19 cellular contexts compared by ENCODE assay signal in the genomic region with DNA sequence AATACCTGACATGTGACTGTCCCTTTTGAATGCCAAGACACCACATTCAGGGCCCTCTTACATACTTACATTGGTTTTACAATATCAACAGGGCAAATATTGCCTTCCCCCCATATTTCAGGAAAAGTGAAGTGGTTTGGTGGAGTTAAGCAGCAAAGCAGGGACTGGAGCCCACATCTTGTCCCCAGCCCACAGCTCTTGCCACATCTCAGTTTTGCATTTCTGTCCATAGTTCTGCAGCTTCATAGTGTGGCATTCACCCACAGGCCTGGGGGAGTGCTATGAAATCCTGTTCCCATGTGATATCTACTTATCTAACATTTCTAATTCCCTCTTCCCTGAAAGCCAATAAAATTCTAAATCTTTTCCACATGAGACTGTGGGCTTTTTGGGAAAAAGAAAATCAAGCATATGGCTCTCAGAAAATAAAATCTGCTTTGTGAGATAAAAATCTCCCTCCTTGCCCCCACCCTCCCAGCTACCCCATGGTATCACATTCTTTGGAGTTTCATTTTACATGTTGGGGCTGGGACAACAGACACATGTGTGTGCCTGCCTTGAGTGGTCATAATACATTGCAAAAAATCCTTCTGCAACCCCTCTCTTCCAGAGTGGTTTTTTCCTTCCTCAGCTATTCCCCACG. TPM values are rescaled to one million over a fixed set of nuclear protein-coding genes. Genes with fewer than 3 reads are reported as not detected.
DNase-seq lines count a peak whose midpoint lies in the region; ATAC-seq, FAIRE-seq and TF ChIP-seq lines count a peak whose summit lies in the region.
"Had no signal": no experiment of that assay in that cellular context is flagged by ENCODE, and none has a peak within 500 bp of the region (broad histone marks: within the 10 kb centered on the region; RNA-seq: fewer than 3 reads in every experiment).

No MANE protein-coding gene starts in this region.

- no TSS peak for BruUV-seq in A673 (replicated peaks; lab: Mats Ljungman, UMichigan)

- H3K27me3 ChIP-seq in bronchial epithelial cell (ENCODE audit: control insufficient read depth, insufficient read depth, low read length) (no peaks in the 10 kb centered on the region), A673 (replicated peaks; ENCODE audit: insufficient read depth, low read depth, low read length, poor library complexity) (no peaks in the 10 kb centered on the region)

- H3K27me3 Mint-ChIP-seq in activated CD8-positive, alpha-beta memory T cell treated with anti-CD3 and anti-CD28 coated beads, Interleukin-2, amount 10 ng/mL, durations not matched to agents 7 days and 5 days: no peaks in the 10 kb centered on the region

- no peak for FAIRE-seq in bronchial epithelial cell (lab: Jason Lieb, UNC)
- FAIRE-seq: GM19239 had no signal

- no peaks in the 10 kb centered on the region for H3K36me3 Mint-ChIP-seq in activated CD8-positive, alpha-beta memory T cell treated with anti-CD3 and anti-CD28 coated beads, Interleukin-2, amount 10 ng/mL, durations not matched to agents 7 days and 5 days

- H3K4me1 ChIP-seq in A673 (ENCODE audit: insufficient read depth, low read length, poor library complexity, severe bottlenecking): peaks cover 13% of the 10 kb centered on the region

- no peaks in the 10 kb centered on the region for H3K9me3 ChIP-seq in A673 (ENCODE audit: low read depth, low read length, poor library complexity, severe bottlenecking)

- H3K9me3 Mint-ChIP-seq in activated CD8-positive, alpha-beta memory T cell treated with anti-CD3 and anti-CD28 coated beads, Interleukin-2, amount 10 ng/mL, durations not matched to agents 7 days and 5 days (ENCODE audit: low read depth): no peaks in the 10 kb centered on the region
- H3K9me3 Mint-ChIP-seq: HFFc6 had no signal

- intact Hi-C loops in A673 (cut with micrococcal nuclease; ENCODE audit: unreplicated experiment): loop anchor here (10.0 kb wide), 1 partner anchor 551 kb away; no protein-coding TSS in a partner anchor

- peaks cover 29% of the 10 kb centered on the region for H3K4me1 Mint-ChIP-seq in activated CD8-positive, alpha-beta memory T cell treated with anti-CD3 and anti-CD28 coated beads, Interleukin-2, amount 10 ng/mL, durations not matched to agents 7 days and 5 days

- TF ChIP-seq CTCF in bronchial epithelial cell (IDR thresholded peaks at IDR 0.05; ENCODE audit: insufficient read depth, low read length, severe bottlenecking): no peak
- TF ChIP-seq CTCF in A673 (conservative IDR thresholded peaks at IDR 0.05; ENCODE audit: low read depth, low read length): no peak

- POLR2A ChIA-PET in A673 (lab: Charles Lee; ENCODE audit: low non-redundant PET): no interaction called here

- DNase-seq in activated CD8-positive, alpha-beta memory T cell treated with anti-CD3 and anti-CD28 coated beads for 24 hours: peak; percentile 37
- no peak for DNase-seq in activated CD8-positive, alpha-beta memory T cell treated with anti-CD3 and anti-CD28 coated beads, Interleukin-2, amount 10 ng/mL, durations not matched to agents 7 days and 5 days
- peak; percentile 86 for DNase-seq in NCI-H2171 (lab: John Stamatoyannopoulos, UW)
- DNase-seq in bronchial epithelial cell (ENCODE audit: low read depth): peak; percentile 37
- DNase-seq in stimulated activated CD8-positive, alpha-beta memory T cell treated with anti-CD3 and anti-CD28 coated beads, Interleukin-4, amount 100 ng/mL, for 48 hours: peak; percentile 14
- DNase-seq in OCI-M2 (lab: John Stamatoyannopoulos, UW; ENCODE audit: unreplicated experiment): no peak
- DNase-seq in A673 (ENCODE audit: low spot score): no peak
- DNase-seq: EL, HFFc6, KBM-7, NCI-H1092 treated with DMSO at 0.1 percent for 48 hours, NCI-H2081 treated with DMSO at 0.1 percent for 48 hours, NCI-H510A had no signal

- CTCF ChIA-PET in activated CD8-positive, alpha-beta memory T cell treated with anti-CD3 and anti-CD28 coated beads, Interleukin-2, amount 10 ng/mL, durations not matched to agents 7 days and 5 days (lab: Charles Lee): interaction anchor here (0.8 to 3.6 kb wide), 10 partner anchors 10 to 324 kb away, joined by 3 to 24 read pairs (median 5); no protein-coding TSS in a partner anchor
- CTCF ChIA-PET in A673 (lab: Charles Lee): interaction anchor here (0.5 to 0.6 kb wide), 2 partner anchors 323 to 779 kb away, joined by 6 to 7 read pairs; no protein-coding TSS in a partner anchor

- no peak for ATAC-seq in activated CD8-positive, alpha-beta memory T cell treated with anti-CD3 and anti-CD28 coated beads, Interleukin-2, amount 10 ng/mL, durations not matched to agents 7 days and 5 days
- ATAC-seq in GM19324 (IDR thresholded peaks at IDR 0.05; ENCODE audit: low FRiP score, unreplicated experiment): no peak
- ATAC-seq: Panc1, Right ventricle myocardium inferior had no signal

- H3K27ac Mint-ChIP-seq in activated CD8-positive, alpha-beta memory T cell treated with anti-CD3 and anti-CD28 coated beads, Interleukin-2, amount 10 ng/mL, durations not matched to agents 7 days and 5 days: no peak overlapping the region
- H3K27ac Mint-ChIP-seq: HFFc6 had no signal

- no peak overlapping the region for H3K4me3 ChIP-seq in bronchial epithelial cell (ENCODE audit: low read depth, low read length)
- H3K4me3 ChIP-seq in A673 (ENCODE audit: low read depth, low read length, poor library complexity, severe bottlenecking): no peak overlapping the region

- H3K27ac ChIP-seq in A673 (ENCODE audit: low read depth, low read length, poor library complexity, severe bottlenecking): no peak overlapping the region
- H3K27ac ChIP-seq: C4-2B had no signal

- H3K4me3 Mint-ChIP-seq in activated CD8-positive, alpha-beta memory T cell treated with anti-CD3 and anti-CD28 coated beads, Interleukin-2, amount 10 ng/mL, durations not matched to agents 7 days and 5 days: no peak overlapping the region
- H3K4me3 Mint-ChIP-seq: HFFc6 had no signal

- H3K36me3 ChIP-seq in bronchial epithelial cell (ENCODE audit: control insufficient read depth, insufficient read depth, low read length): no peaks in the 10 kb centered on the region
- H3K36me3 ChIP-seq in A673 (ENCODE audit: insufficient read depth, low read length, poor library complexity, severe bottlenecking): no peaks in the 10 kb centered on the region

RNA-seq across cellular contexts. Expression of gene CD2, which starts 20.6 kb away (rescaled TPM):
- total RNA-seq in activated CD8-positive, alpha-beta memory T cell treated with anti-CD3 and anti-CD28 coated beads, Interleukin-2, amount 10 ng/mL, durations not matched to agents 7 days and 5 days: 100 to 1,000 TPM; 278 to 444 TPM
- total RNA-seq in bronchial epithelial cell: not detected in 2 replicates
- total RNA-seq in A673 (2021): not detected in 2 replicates
- total RNA-seq: H4, HFFc6 had no signal

Comparison
In these comparisons a context has a peak if more than half of its experiments do, and no peak if none do; other contexts are left out.
1. DNase-seq: peak in activated CD8-positive, alpha-beta memory T cell treated with anti-CD3 and anti-CD28 coated beads for 24 hours (single experiment), NCI-H2171 (single experiment), bronchial epithelial cell (single experiment) and stimulated activated CD8-positive, alpha-beta memory T cell treated with anti-CD3 and anti-CD28 coated beads, Interleukin-4, amount 100 ng/mL, for 48 hours (single experiment); none in activated CD8-positive, alpha-beta memory T cell treated with anti-CD3 and anti-CD28 coated beads, Interleukin-2, amount 10 ng/mL, durations not matched to agents 7 days and 5 days (single experiment), OCI-M2 (single experiment) and A673 (single experiment).
2. RNA of gene CD2, which starts 20.6 kb away (total RNA-seq): 278 to 444 TPM in activated CD8-positive, alpha-beta memory T cell treated with anti-CD3 and anti-CD28 coated beads, Interleukin-2, amount 10 ng/mL, durations not matched to agents 7 days and 5 days; not detected in bronchial epithelial cell and not detected in A673; every median in the first group is over 100 times any median in the second.